ENCODE assay signal across 11 cellular contexts in genomic region chr17:67569873-67570272, GRCh38.
DNase-seq lines count a peak whose midpoint lies in the region; ATAC-seq, FAIRE-seq and TF ChIP-seq lines count a peak whose summit lies in the region.
"Had no signal": no experiment of that assay in that cellular context is flagged by ENCODE, and none has a peak within 500 bp of the region (broad histone marks: within the 10 kb centered on the region; RNA-seq: fewer than 3 reads in every experiment).

No MANE protein-coding gene starts in this region.

- no peaks in the 10 kb centered on the region for H4K20me1 ChIP-seq in osteoblast (ENCODE audit: insufficient read depth, low read length)

- H3K79me2 ChIP-seq in osteoblast (ENCODE audit: insufficient read depth, low read length): no peaks in the 10 kb centered on the region

- ATAC-seq in HG03039 (IDR thresholded peaks at IDR 0.05; ENCODE audit: unreplicated experiment) (no peak), GM18502 (IDR thresholded peaks at IDR 0.05; ENCODE audit: poor library complexity, unreplicated experiment) (no peak)

- intact Hi-C loops in adrenal gland (cut with DNase I): no loop called here

- no peak overlapping the region for H3K4me2 ChIP-seq in osteoblast (ENCODE audit: insufficient read depth, low read length)

- H3K27me3 ChIP-seq in adrenal gland (no peaks in the 10 kb centered on the region), osteoblast (ENCODE audit: insufficient read depth, low read length) (no peaks in the 10 kb centered on the region)
- H3K27me3 ChIP-seq: pancreas, spleen, thyroid gland had no signal

- H3K4me1 ChIP-seq in adrenal gland (replicated peaks in 1 of 2): peaks cover 0 to 13% of the 10 kb centered on the region in 2 donors
- no peaks in the 10 kb centered on the region for H3K4me1 ChIP-seq in osteoblast (ENCODE audit: insufficient read depth, low read length)
- H3K4me1 ChIP-seq: thyroid gland had no signal

- H3K9me3 ChIP-seq in adrenal gland (replicated peaks in 1 of 3) (no peaks in the 10 kb centered on the region), osteoblast (ENCODE audit: low read depth, low read length) (no peaks in the 10 kb centered on the region)
- H3K9me3 ChIP-seq: pancreas, spleen, thyroid gland had no signal

- WGBS in adrenal gland, 4 donors: 45 to 56% (median 51%) methylated on average over 6 of the region's 6 CpGs

- H3K4me3 ChIP-seq in adrenal gland (no peak overlapping the region), osteoblast (ENCODE audit: insufficient read depth, low read length) (no peak overlapping the region)
- H3K4me3 ChIP-seq: pancreas, spleen, thyroid gland had no signal

- H3K36me3 ChIP-seq in adrenal gland (replicated peaks in 1 of 2) (no peaks in the 10 kb centered on the region), osteoblast (ENCODE audit: insufficient read depth, low read length) (no peaks in the 10 kb centered on the region)
- H3K36me3 ChIP-seq: pancreas, thyroid gland had no signal

- peak; percentile 92 for FAIRE-seq in GM18507 (lab: Jason Lieb, UNC)
- FAIRE-seq: pancreas had no signal

- TF ChIP-seq CTCF in adrenal gland (IDR thresholded peaks at IDR 0.05) (no peak), osteoblast (IDR thresholded peaks at IDR 0.05; ENCODE audit: extremely low read depth, low read depth, low read length) (no peak)

- H2AFZ ChIP-seq in osteoblast (ENCODE audit: low read length): no peak overlapping the region

- DNase-seq in GM18507 (ENCODE audit: extremely low spot score, insufficient read length, low read depth) (no peak), M059J (ENCODE audit: low read depth) (peak; percentile 31), adrenal gland (peak in 5 of 7 donors; percentile 46 to 65 (median 51)), osteoblast (ENCODE audit: insufficient read length, low spot score, missing footprints) (peak; percentile 31), NCI-H1092 (lab: John Stamatoyannopoulos, UW) (no peak)
- DNase-seq: NCI-H1048, pancreas, spleen, thyroid gland had no signal

- H3K27ac ChIP-seq in adrenal gland (peak overlapping the region in 1 of 5 donors; percentile 57), osteoblast (ENCODE audit: low read depth, low read length) (no peak overlapping the region)
- H3K27ac ChIP-seq: spleen, thyroid gland had no signal

- no peak for TF ChIP-seq POLR2A in adrenal gland (IDR thresholded peaks at IDR 0.05)

Comparison
In these comparisons a context has a peak if more than half of its experiments do, and no peak if none do; other contexts are left out.
1. DNase-seq: peak in M059J (single experiment), adrenal gland (5 of 7) and osteoblast (single experiment); none in GM18507 (single experiment) and NCI-H1092 (single experiment).